Comparison of ENCODE assay signal across 8 cellular contexts in the genomic region with DNA sequence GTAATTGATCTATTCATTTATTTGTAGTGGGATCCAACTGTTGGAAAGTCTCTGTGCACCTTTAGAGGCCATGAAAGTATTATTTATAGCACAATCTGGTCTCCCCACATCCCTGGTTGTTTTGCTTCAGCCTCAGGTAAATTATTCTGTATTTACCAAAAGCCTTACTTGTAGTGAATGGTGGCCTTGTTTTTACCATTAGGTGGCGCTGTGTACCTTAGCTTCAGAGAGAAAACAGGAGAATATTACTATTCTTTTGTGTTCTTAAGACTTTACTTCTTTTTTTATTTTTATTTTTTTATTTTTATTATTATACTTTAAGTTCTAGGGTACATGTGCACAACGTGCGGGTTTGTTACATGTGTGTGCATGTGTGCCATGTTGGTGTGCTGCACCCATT. TPM values are rescaled to one million over a fixed set of nuclear protein-coding genes. Genes with fewer than 3 reads are reported as not detected.
DNase-seq lines count a peak whose midpoint lies in the region; ATAC-seq and TF ChIP-seq lines count a peak whose summit lies in the region.

No MANE protein-coding gene starts in this region.

- H3K27ac ChIP-seq in smooth muscle cell (ENCODE audit: low read depth), result no peak overlapping the region

- TF ChIP-seq CTCF in AG09309 (IDR thresholded peaks at IDR 0.05; ENCODE audit: control insufficient read depth, insufficient read depth, low read depth, low read length, missing control alignments), result peak; percentile 72
- TF ChIP-seq CTCF in smooth muscle cell (IDR thresholded peaks at IDR 0.05; ENCODE audit: borderline replicate concordance, insufficient read depth, poor library complexity, severe bottlenecking), result peak; percentile 74

- no peak overlapping the region for H2AFZ ChIP-seq in smooth muscle cell (ENCODE audit: low read depth)

- ATAC-seq in HG02642 (IDR thresholded peaks at IDR 0.05; ENCODE audit: poor library complexity, unreplicated experiment), result no peak
- ATAC-seq in GM18870 (IDR thresholded peaks at IDR 0.05; ENCODE audit: unreplicated experiment), result no peak

- no peaks in the 10 kb centered on the region for H3K4me1 ChIP-seq in smooth muscle cell (ENCODE audit: low read depth)

- H3K4me3 ChIP-seq in AG09309 (ENCODE audit: control insufficient read depth, low read depth, low read length) (no peak overlapping the region), smooth muscle cell (no peak overlapping the region)

- no peaks in the 10 kb centered on the region for H3K36me3 ChIP-seq in smooth muscle cell (ENCODE audit: low read depth)

- H3F3A ChIP-seq in smooth muscle cell (ENCODE audit: low read depth), result no peaks in the 10 kb centered on the region

- no peaks in the 10 kb centered on the region for H3K9me3 ChIP-seq in smooth muscle cell (replicated peaks; ENCODE audit: low read depth)

- H3K9ac ChIP-seq in smooth muscle cell (ENCODE audit: low read depth), result no peak overlapping the region

- WGBS in smooth muscle cell (ENCODE audit: low lambda C conversion rate), result 63% methylated on average over 3 of the region's 3 CpGs

- H4K20me1 ChIP-seq in smooth muscle cell (ENCODE audit: low read depth), result no peaks in the 10 kb centered on the region

- H3K4me2 ChIP-seq in smooth muscle cell, result no peak overlapping the region

- DNase-seq in AG09309 (ENCODE audit: low read depth) (no peak), ELR (ENCODE audit: low read depth) (peak; percentile 72), NCI-H146 (lab: John Stamatoyannopoulos, UW) (peak; percentile 82), glomerular visceral epithelial cell (ENCODE audit: extremely low spot score) (peak; percentile 51), smooth muscle cell (lab: John Stamatoyannopoulos, UW; ENCODE audit: unreplicated experiment) (no peak)
- DNase-seq in activated CD4-positive, alpha-beta T cell treated with anti-CD3 and anti-CD28 coated beads, Interleukin-2, amount 50 U/mL, for 1 hour, result peak; percentile 10

- no peaks in the 10 kb centered on the region for H3K79me2 ChIP-seq in smooth muscle cell (ENCODE audit: low read depth)

- no peaks in the 10 kb centered on the region for H3K27me3 ChIP-seq in smooth muscle cell (ENCODE audit: low read depth)

RNA-seq across cellular contexts. Expression of a gene that starts 23.7 kb away (rescaled TPM):
- total RNA-seq in smooth muscle cell, result 5.6 and 10.3 TPM in 2 replicates
- 13.3 and 14.4 TPM in 2 replicates for polyA plus RNA-seq in smooth muscle cell

RNA-seq across cellular contexts. Expression of a gene that starts 53.8 kb away (rescaled TPM):
- total RNA-seq in smooth muscle cell, result 1.8 and 2.1 TPM in 2 replicates
- 0.69 and 0.93 TPM in 2 replicates for polyA plus RNA-seq in smooth muscle cell

Comparison
In these comparisons a context has a peak if more than half of its experiments do, and no peak if none do; other contexts are left out.
1. DNase-seq: peak in ELR (single experiment), NCI-H146 (single experiment), activated CD4-positive, alpha-beta T cell treated with anti-CD3 and anti-CD28 coated beads, Interleukin-2, amount 50 U/mL, for 1 hour (single experiment) and glomerular visceral epithelial cell (single experiment); none in AG09309 (single experiment) and smooth muscle cell (single experiment).